ENCODE assay signal across 8 cellular contexts in genomic region chr6:137811121-137811911, GRCh38. TPM values are rescaled to one million over a fixed set of nuclear protein-coding genes. Genes with fewer than 3 reads are reported as not detected.
A peak's percentile ranks its signal among the peaks of the same experiment; 100 is the strongest.
DNase-seq lines count a peak whose midpoint lies in the region; ATAC-seq and TF ChIP-seq lines count a peak whose summit lies in the region.

No MANE protein-coding gene starts in this region.

- ATAC-seq in GM19023 (IDR thresholded peaks at IDR 0.05; ENCODE audit: unreplicated experiment) (peak; percentile 96), HG03135 (IDR thresholded peaks at IDR 0.05; ENCODE audit: unreplicated experiment) (peak; percentile 96)

- H3K27me3 ChIP-seq in skeletal muscle tissue (ENCODE audit: control insufficient read depth in 3 of 3, insufficient read depth in 3 of 3, low read length in 3 of 3), result no peaks in the 10 kb centered on the region

- peak; percentile 58 for DNase-seq in AG09309 (ENCODE audit: low read depth)
- peak; percentile 82 for DNase-seq in RWPE1 (ENCODE audit: low spot score)
- peak; percentile 92 for DNase-seq in activated effector memory CD4-positive, alpha-beta T cell treated with anti-CD3 and anti-CD28 coated beads, Interleukin-2, amount 50 U/mL, for 16 hours
- DNase-seq in glomerular visceral epithelial cell (ENCODE audit: extremely low spot score), result peak; percentile 88
- no peak for DNase-seq in SK-N-DZ (ENCODE audit: low spot score)

- H3K27ac ChIP-seq in RWPE1 (peak overlapping the region; percentile 57), skeletal muscle tissue (ENCODE audit: low read depth, low read length) (peak overlapping the region; percentile 28)

- no peaks in the 10 kb centered on the region for H3K9me3 ChIP-seq in skeletal muscle tissue (ENCODE audit: control insufficient read depth in 3 of 3, low read length in 3 of 3)

- CTCF ChIA-PET in RWPE1 (lab: Yijun Ruan, JAX), result interaction anchor here (0.6 to 0.7 kb wide), 3 partner anchors 12 to 1746 kb away, joined by 3 read pairs; no protein-coding TSS in a partner anchor

- no peak overlapping the region for H3K9ac ChIP-seq in skeletal muscle tissue (ENCODE audit: low read depth in 1 of 3, low read length in 3 of 3)

- peaks cover 5 to 6% (median 5%) of the 10 kb centered on the region in 3 donors for H3K4me1 ChIP-seq in skeletal muscle tissue (ENCODE audit: control insufficient read depth in 3 of 3, insufficient read depth in 3 of 3, low read length in 3 of 3)

- no peaks in the 10 kb centered on the region for H3K36me3 ChIP-seq in skeletal muscle tissue (ENCODE audit: control insufficient read depth in 3 of 3, insufficient read depth in 3 of 3, low read length in 3 of 3)

- TF ChIP-seq CTCF in AG09309 (IDR thresholded peaks at IDR 0.05; ENCODE audit: control insufficient read depth, insufficient read depth, low read depth, low read length, missing control alignments) (no peak), RWPE1 (conservative IDR thresholded peaks at IDR 0.05; ENCODE audit: low read depth) (no peak)

- H3K4me3 ChIP-seq in AG09309 (ENCODE audit: control insufficient read depth, low read depth, low read length) (no peak overlapping the region), skeletal muscle tissue (ENCODE audit: low read length in 3 of 3) (peak overlapping the region in 2 of 3 donors; percentile 11 to 36)

- POLR2A ChIA-PET in RWPE1 (lab: Yijun Ruan, JAX; ENCODE audit: low non-redundant PET), result no interaction called here

RNA-seq across cellular contexts. Expression of gene TNFAIP3, which starts 55.7 kb away (rescaled TPM):
- total RNA-seq in skeletal muscle tissue, result 6.3 TPM
- 0.05 and 0.07 TPM in 2 replicates for polyA plus RNA-seq in SK-N-DZ (2014; cell fraction: cytosol; rRNA removed)
- polyA plus RNA-seq in SK-N-DZ (2014; cell fraction: nucleus; rRNA removed), result 0.21 and 1.6 TPM in 2 replicates
